In the genomic region with DNA sequence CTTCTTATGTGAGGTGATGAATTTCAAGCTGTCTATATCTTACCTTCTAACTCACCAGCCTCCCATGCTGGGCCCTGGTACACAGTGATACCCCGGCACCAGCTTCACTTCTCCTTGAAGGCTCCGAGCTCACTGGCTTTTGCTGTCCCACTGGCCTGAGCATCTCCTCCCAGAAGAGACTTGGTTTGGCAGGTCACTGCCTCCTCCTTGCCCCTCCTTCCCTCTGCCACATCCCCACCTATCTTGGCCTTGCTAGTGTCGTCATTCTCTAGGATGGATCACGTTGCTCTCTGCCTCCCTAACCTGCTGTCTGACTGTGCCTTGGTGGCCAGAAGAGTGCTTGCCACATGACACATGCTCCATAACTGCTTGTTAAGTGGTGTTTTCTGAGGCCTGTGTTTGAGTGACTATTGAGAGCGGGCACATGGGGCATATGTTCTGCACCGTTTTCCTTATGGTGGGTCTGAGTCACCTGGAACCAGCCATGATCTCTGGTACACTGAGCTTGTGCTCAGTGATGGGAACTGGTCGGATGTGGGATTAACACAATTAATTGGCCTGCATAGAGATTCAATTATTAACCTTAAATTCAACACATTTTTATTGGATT, we compare ENCODE assay signal across 16 cellular contexts.
DNase-seq lines count a peak whose midpoint lies in the region; TF ChIP-seq lines count a peak whose summit lies in the region.
"Had no signal": no experiment of that assay in that cellular context is flagged by ENCODE, and none has a peak within 500 bp of the region (broad histone marks: within the 10 kb centered on the region; RNA-seq: fewer than 3 reads in every experiment).

No MANE protein-coding gene starts in this region.

- H3K36me3 Mint-ChIP-seq in HFFc6 (ENCODE audit: low read depth) (peaks cover 5% of the 10 kb centered on the region; the same call in 1 of the 2 replicates), CD14-positive monocyte (no peaks in the 10 kb centered on the region)
- H3K36me3 Mint-ChIP-seq: CD4-positive, CD25-positive, alpha-beta regulatory T cell; CD8-positive, alpha-beta memory T cell had no signal

- H3K27me3 Mint-ChIP-seq in HFFc6 (ENCODE audit: insufficient read depth) = peaks cover 6% of the 10 kb centered on the region
- peaks cover 2 to 7% (median 4%) of the 10 kb centered on the region in 3 donors for H3K27me3 Mint-ChIP-seq in CD14-positive monocyte (ENCODE audit: low read depth in 3 of 3)
- H3K27me3 Mint-ChIP-seq: CD4-positive, CD25-positive, alpha-beta regulatory T cell had no signal

- H3K4me1 Mint-ChIP-seq in HFFc6 (ENCODE audit: low read depth) = peaks cover 52% of the 10 kb centered on the region
- peaks cover 26% of the 10 kb centered on the region for H3K4me1 Mint-ChIP-seq in CD14-positive monocyte
- H3K4me1 Mint-ChIP-seq: CD4-positive, CD25-positive, alpha-beta regulatory T cell; CD8-positive, alpha-beta memory T cell had no signal

- 81% methylated on average over 7 of the region's 7 CpGs for WGBS in esophagus muscularis mucosa

- peaks cover 0 to 6% (median 3%) of the 10 kb centered on the region in 4 donors for H3K4me1 ChIP-seq in esophagus muscularis mucosa

- H3K4me3 Mint-ChIP-seq in HFFc6 (no peak overlapping the region), CD14-positive monocyte (no peak overlapping the region)
- H3K4me3 Mint-ChIP-seq: B cell; CD4-positive, CD25-positive, alpha-beta regulatory T cell; CD8-positive, alpha-beta memory T cell had no signal

- H3K9me3 Mint-ChIP-seq in HFFc6 = peaks cover 24% of the 10 kb centered on the region; the same call in 1 of the 2 replicates
- H3K9me3 Mint-ChIP-seq in CD14-positive monocyte = peaks cover 0 to 6% (median 1%) of the 10 kb centered on the region in 7 donors

- H3K4me3 ChIP-seq in esophagus muscularis mucosa = no peak overlapping the region
- H3K4me3 ChIP-seq: BLaER1 treated with 17β-estradiol and CSF1 and Interleukin-3, amounts not matched to agents 10 nM and 100 nM; HAP-1 had no signal

- H3K27ac ChIP-seq in esophagus muscularis mucosa (replicated peaks in 1 of 4) = no peak overlapping the region
- H3K27ac ChIP-seq: BLaER1 treated with 17β-estradiol and CSF1 and Interleukin-3, amounts not matched to agents 10 nM and 100 nM; HL-60 had no signal

- H3K27me3 ChIP-seq in esophagus muscularis mucosa = no peaks in the 10 kb centered on the region
- H3K27me3 ChIP-seq: BLaER1 treated with 17β-estradiol and CSF1 and Interleukin-3, amounts not matched to agents 10 nM and 100 nM had no signal

- peak overlapping the region; percentile 20; the same call in 1 of the 2 replicates for H3K27ac Mint-ChIP-seq in HFFc6
- no peak overlapping the region for H3K27ac Mint-ChIP-seq in CD14-positive monocyte
- H3K27ac Mint-ChIP-seq: B cell had no signal

- H3K36me3 ChIP-seq in esophagus muscularis mucosa = no peaks in the 10 kb centered on the region
- H3K36me3 ChIP-seq: BLaER1 treated with 17β-estradiol and CSF1 and Interleukin-3, amounts not matched to agents 10 nM and 100 nM; HAP-1 had no signal

- DNase-seq in HFFc6 (peak; percentile 6), esophagus muscularis mucosa (ENCODE audit: extremely low spot score) (peak; percentile 82), kidney tubule cell (ENCODE audit: low spot score) (peak; percentile 11), renal cortical epithelial cell (ENCODE audit: low read depth) (peak; percentile 86), SW 1271 (lab: John Stamatoyannopoulos, UW) (no peak), CD14-positive monocyte (ENCODE audit: low spot score) (no peak)
- DNase-seq in activated CD4-positive, alpha-beta T cell treated with anti-CD3 and anti-CD28 coated beads for 1 hour = no peak
- DNase-seq: CD4-positive, CD25-positive, alpha-beta regulatory T cell; CD8-positive, alpha-beta memory T cell; COR-L47; DMS79 treated with DMSO at 0.1 percent for 48 hours; GF-D8 had no signal

- TF ChIP-seq POLR2A in esophagus muscularis mucosa (IDR thresholded peaks at IDR 0.05; ENCODE audit: low read depth) = no peak

- intact Hi-C loops in esophagus muscularis mucosa (cut with DNase I) = no loop called here
- intact Hi-C loops in CD14-positive monocyte (cut with micrococcal nuclease) = no loop called here

- TF ChIP-seq EP300 in esophagus muscularis mucosa (IDR thresholded peaks at IDR 0.05) = no peak

- TF ChIP-seq CTCF in HFFc6 (IDR thresholded peaks at IDR 0.05) (no peak), esophagus muscularis mucosa (IDR thresholded peaks at IDR 0.05) (no peak), CD14-positive monocyte (IDR thresholded peaks at IDR 0.05) (no peak)

- H3K9me3 ChIP-seq in esophagus muscularis mucosa = no peaks in the 10 kb centered on the region
- H3K9me3 ChIP-seq: HAP-1 had no signal

Comparison
In these comparisons a context has a peak if more than half of its experiments do, and no peak if none do; other contexts are left out.
1. DNase-seq: peak in HFFc6 (single experiment), esophagus muscularis mucosa (single experiment), kidney tubule cell (single experiment) and renal cortical epithelial cell (single experiment); none in activated CD4-positive, alpha-beta T cell treated with anti-CD3 and anti-CD28 coated beads for 1 hour (single experiment), SW 1271 (0 of 2) and CD14-positive monocyte (single experiment).